In genomic region chr6:156870926-156871539, GRCh38 we compare ENCODE assay signal across 1 cellular context.
TF ChIP-seq lines count a peak whose summit lies in the region.

No MANE protein-coding gene starts in this region.

TF ChIP-seq in SK-N-SH, 30 proteins besides CTCF, POLR2A, EP300 and RAD21 (continued from another document):
- no peak for TF ChIP-seq PBX3 (IDR thresholded peaks at IDR 0.05)
- TF ChIP-seq, protein P1, sequence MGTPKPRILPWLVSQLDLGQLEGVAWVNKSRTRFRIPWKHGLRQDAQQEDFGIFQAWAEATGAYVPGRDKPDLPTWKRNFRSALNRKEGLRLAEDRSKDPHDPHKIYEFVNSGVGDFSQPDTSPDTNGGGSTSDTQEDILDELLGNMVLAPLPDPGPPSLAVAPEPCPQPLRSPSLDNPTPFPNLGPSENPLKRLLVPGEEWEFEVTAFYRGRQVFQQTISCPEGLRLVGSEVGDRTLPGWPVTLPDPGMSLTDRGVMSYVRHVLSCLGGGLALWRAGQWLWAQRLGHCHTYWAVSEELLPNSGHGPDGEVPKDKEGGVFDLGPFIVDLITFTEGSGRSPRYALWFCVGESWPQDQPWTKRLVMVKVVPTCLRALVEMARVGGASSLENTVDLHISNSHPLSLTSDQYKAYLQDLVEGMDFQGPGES (IDR thresholded peaks at IDR 0.05; ENCODE audit: low read depth, low read length), result no peak
- TF ChIP-seq MAX (IDR thresholded peaks at IDR 0.05; ENCODE audit: low read depth), result no peak
- TF ChIP-seq CHD2 (IDR thresholded peaks at IDR 0.05; ENCODE audit: low read length, partially characterized antibody), result no peak
- TF ChIP-seq MEF2A (IDR thresholded peaks at IDR 0.05; ENCODE audit: borderline replicate concordance, low read depth), result no peak
- no peak for TF ChIP-seq ELF1 (IDR thresholded peaks at IDR 0.05)
- no peak for TF ChIP-seq SIN3A (IDR thresholded peaks at IDR 0.05; ENCODE audit: borderline replicate concordance, low read depth, low read length)
- TF ChIP-seq RCOR1 (IDR thresholded peaks at IDR 0.05; ENCODE audit: low read length), result no peak
- TF ChIP-seq SMC3 (IDR thresholded peaks at IDR 0.05; ENCODE audit: low read depth, low read length), result no peak
- TF ChIP-seq, protein P2, sequence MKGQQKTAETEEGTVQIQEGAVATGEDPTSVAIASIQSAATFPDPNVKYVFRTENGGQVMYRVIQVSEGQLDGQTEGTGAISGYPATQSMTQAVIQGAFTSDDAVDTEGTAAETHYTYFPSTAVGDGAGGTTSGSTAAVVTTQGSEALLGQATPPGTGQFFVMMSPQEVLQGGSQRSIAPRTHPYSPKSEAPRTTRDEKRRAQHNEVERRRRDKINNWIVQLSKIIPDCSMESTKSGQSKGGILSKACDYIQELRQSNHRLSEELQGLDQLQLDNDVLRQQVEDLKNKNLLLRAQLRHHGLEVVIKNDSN (IDR thresholded peaks at IDR 0.05; ENCODE audit: borderline replicate concordance, low read depth), result no peak
- TF ChIP-seq FOSL2 (IDR thresholded peaks at IDR 0.05; ENCODE audit: borderline replicate concordance, low read depth), result no peak
- no peak for TF ChIP-seq FOXJ3 (CRISPR knock-in tag; IDR thresholded peaks at IDR 0.05)
- no peak for TF ChIP-seq REST (IDR thresholded peaks at IDR 0.05; ENCODE audit: low read depth, low read length)
- no peak for TF ChIP-seq YY1 (IDR thresholded peaks at IDR 0.05; ENCODE audit: low read depth)
